8 cellular contexts compared by ENCODE assay signal in genomic region chr22:50627452-50627913, GRCh38. TPM values are rescaled to one million over a fixed set of nuclear protein-coding genes. Genes with fewer than 3 reads are reported as not detected.
DNase-seq lines count a peak whose midpoint lies in the region; ATAC-seq, FAIRE-seq and TF ChIP-seq lines count a peak whose summit lies in the region.

No MANE protein-coding gene starts in this region.

- H2AFZ ChIP-seq in GM23248 = peak overlapping the region; percentile 73
- H2AFZ ChIP-seq in endothelial cell of umbilical vein (ENCODE audit: low read depth, low read length) = peak overlapping the region; percentile 84

- peaks cover 5% of the 10 kb centered on the region for H3K36me3 ChIP-seq in CD8-positive, alpha-beta T cell (ENCODE audit: insufficient read depth, low read length)
- H3K36me3 ChIP-seq in GM23248 (ENCODE audit: low read depth) = no peaks in the 10 kb centered on the region
- no peaks in the 10 kb centered on the region for H3K36me3 ChIP-seq in SK-N-MC (ENCODE audit: insufficient read depth, low read length)
- H3K36me3 ChIP-seq in endothelial cell of umbilical vein (ENCODE audit: control insufficient read depth in 2 of 2, extremely low read depth in 1 of 2, insufficient read depth in 2 of 2, low read length in 2 of 2) = no peaks in the 10 kb centered on the region

- 6 to 14% methylated on average over 23 to 24 of the region's 28 CpGs for WGBS in GM23248 (ENCODE audit: low coverage in 1 of 2, low lambda C conversion rate in 2 of 2, missing lambda C conversion rate in 2 of 2), 2 experiments

- H3K9me3 ChIP-seq in CD8-positive, alpha-beta T cell (ENCODE audit: low read length) = no peaks in the 10 kb centered on the region
- no peaks in the 10 kb centered on the region for H3K9me3 ChIP-seq in GM23248 (ENCODE audit: low read depth)
- no peaks in the 10 kb centered on the region for H3K9me3 ChIP-seq in SK-N-MC (ENCODE audit: low read depth, low read length)
- H3K9me3 ChIP-seq in endothelial cell of umbilical vein (replicated peaks; ENCODE audit: control insufficient read depth, insufficient read depth, low read length) = no peaks in the 10 kb centered on the region

- peaks cover 24% of the 10 kb centered on the region for H3K4me1 Mint-ChIP-seq in CD8-positive, alpha-beta T cell (ENCODE audit: low read depth)
- H3K4me1 Mint-ChIP-seq in natural killer cell treated with Interleukin-12 subunit alpha and Interleukin-12 subunit beta and Interleukin-15 and Interleukin-18, amount 100 ng/mL, for 72 hours (ENCODE audit: low read depth in 2 of 2) = peaks cover 13 to 21% of the 10 kb centered on the region in 2 donors

- peak overlapping the region; percentile 91 for H3K4me3 Mint-ChIP-seq in CD8-positive, alpha-beta T cell
- peak overlapping the region; percentile 85 for H3K4me3 Mint-ChIP-seq in natural killer cell treated with Interleukin-12 subunit alpha and Interleukin-12 subunit beta and Interleukin-15 and Interleukin-18, amount 100 ng/mL, for 72 hours

- peak overlapping the region; percentile 78 for H3K4me3 ChIP-seq in CD8-positive, alpha-beta T cell (ENCODE audit: low read depth, low read length)
- H3K4me3 ChIP-seq in GM23248 (peak overlapping the region; percentile 75), SK-N-MC (peak overlapping the region; percentile 84), endothelial cell of umbilical vein (replicated peaks in 1 of 3; ENCODE audit: insufficient read depth in 1 of 3, low read depth in 1 of 3, low read length in 3 of 3) (peak overlapping the region; percentile 31 to 56 (median 45))

- CTCF ChIA-PET in CD8-positive, alpha-beta T cell (lab: Charles Lee) = interaction anchor here (1.7 kb wide), 1 partner anchor 102 kb away, joined by 7 read pairs; the partner anchor contains the start of gene SCO2
- CTCF ChIA-PET in endothelial cell of umbilical vein (lab: Charles Lee) = interaction anchor here (0.9 to 4.0 kb wide), 14 partner anchors 11 to 102 kb away, joined by 3 to 26 read pairs (median 5); partner anchors contain the start of genes SCO2 and SHANK3

- H3K9ac ChIP-seq in GM23248 (peak overlapping the region; percentile 70), SK-N-MC (ENCODE audit: insufficient read length) (peak overlapping the region; percentile 77), endothelial cell of umbilical vein (replicated peaks; ENCODE audit: extremely low read depth, insufficient read depth, low read length) (peak overlapping the region; percentile 67)

- peak overlapping the region; percentile 61 for H3K27ac ChIP-seq in CD8-positive, alpha-beta T cell (ENCODE audit: low read depth, low read length)
- H3K27ac ChIP-seq in GM23248 = no peak overlapping the region
- H3K27ac ChIP-seq in SK-N-MC = no peak overlapping the region
- no peak overlapping the region for H3K27ac ChIP-seq in endothelial cell of umbilical vein (ENCODE audit: insufficient read depth, low read depth, low read length)

- in situ Hi-C loops in GM23248 (cut with MboI) = no loop called here

- dilution Hi-C loops in endothelial cell of umbilical vein (cut with MboI; ENCODE audit: extremely low pct_ligation_motif_present, low sequenced_read_pairs) = no loop called here

- intact Hi-C loops in CD8-positive, alpha-beta T cell (cut with DNase I, micrococcal nuclease) = loop anchor here in 1 of 2 experiments (5.0 kb wide), 2 partner anchors 45 to 655 kb away; partner anchors contain the start of gene SHANK3
- intact Hi-C loops in endothelial cell of umbilical vein (cut with micrococcal nuclease) = no loop called here

- no peaks in the 10 kb centered on the region for H3K9me1 ChIP-seq in endothelial cell of umbilical vein (replicated peaks; ENCODE audit: control insufficient read depth, extremely low read depth, insufficient read depth, low read length)

- no peaks in the 10 kb centered on the region for H3F3A ChIP-seq in GM23248 (ENCODE audit: insufficient read depth)

- no peak for TF ChIP-seq CTCF in CD8-positive, alpha-beta T cell (IDR thresholded peaks at IDR 0.05)
- TF ChIP-seq CTCF in endothelial cell of umbilical vein (IDR thresholded peaks at IDR 0.05; ENCODE audit: extremely low read depth in 1 of 2, insufficient read depth in 1 of 2, low read depth in 1 of 2, low read length in 2 of 2) = no peak

- no peaks in the 10 kb centered on the region for H3K27me3 ChIP-seq in CD8-positive, alpha-beta T cell (ENCODE audit: insufficient read depth, low read length)
- H3K27me3 ChIP-seq in GM23248 (replicated peaks; ENCODE audit: insufficient read depth) (no peaks in the 10 kb centered on the region), endothelial cell of umbilical vein (ENCODE audit: control insufficient read depth in 2 of 2, insufficient read depth in 2 of 2, low read length in 2 of 2) (no peaks in the 10 kb centered on the region)

- H3K4me1 ChIP-seq in CD8-positive, alpha-beta T cell (ENCODE audit: insufficient read depth, low read length) = peaks cover 29% of the 10 kb centered on the region
- H3K4me1 ChIP-seq in GM23248 (ENCODE audit: insufficient read depth) (no peaks in the 10 kb centered on the region), endothelial cell of umbilical vein (ENCODE audit: control insufficient read depth, extremely low read depth, insufficient read depth, low read length) (peaks cover 10% of the 10 kb centered on the region)

- POLR2A ChIA-PET in CD8-positive, alpha-beta T cell (lab: Charles Lee) = interaction anchor here (1.3 to 2.6 kb wide), 2 partner anchors 79 to 102 kb away, joined by 3 to 11 read pairs; partner anchors contain the start of gene SCO2
- POLR2A ChIA-PET in endothelial cell of umbilical vein (lab: Charles Lee) = interaction anchor here (0.7 to 1.6 kb wide), 6 partner anchors 39 to 80 kb away, joined by 3 to 5 read pairs (median 4); partner anchors contain the start of gene SHANK3

- H3K4me2 ChIP-seq in GM23248 (ENCODE audit: unreplicated experiment) (peak overlapping the region; percentile 80), endothelial cell of umbilical vein (ENCODE audit: insufficient read depth, low read length) (peak overlapping the region; percentile 60)

- no peaks in the 10 kb centered on the region for H3K9me2 ChIP-seq in GM23248 (ENCODE audit: insufficient read depth)

- H3K79me2 ChIP-seq in GM23248 (ENCODE audit: insufficient read depth) = no peaks in the 10 kb centered on the region
- H3K79me2 ChIP-seq in endothelial cell of umbilical vein (ENCODE audit: control insufficient read depth, insufficient read depth, low read length) = no peaks in the 10 kb centered on the region

- peaks cover 17% of the 10 kb centered on the region for H3K36me3 Mint-ChIP-seq in CD8-positive, alpha-beta T cell
- no peaks in the 10 kb centered on the region for H3K36me3 Mint-ChIP-seq in natural killer cell treated with Interleukin-12 subunit alpha and Interleukin-12 subunit beta and Interleukin-15 and Interleukin-18, amount 100 ng/mL, for 72 hours

- ATAC-seq in CD8-positive, alpha-beta T cell = no peak
- ATAC-seq in natural killer cell treated with Interleukin-12 subunit alpha and Interleukin-12 subunit beta and Interleukin-15 and Interleukin-18, amount 100 ng/mL, for 72 hours = no peak

- TSS peak; percentile 46 for BruUV-seq in endothelial cell of umbilical vein (replicated peaks; lab: Mats Ljungman, UMichigan)

- H3K27ac Mint-ChIP-seq in CD8-positive, alpha-beta T cell = peak overlapping the region; percentile 80
- no peak overlapping the region for H3K27ac Mint-ChIP-seq in natural killer cell treated with Interleukin-12 subunit alpha and Interleukin-12 subunit beta and Interleukin-15 and Interleukin-18, amount 100 ng/mL, for 72 hours

- FAIRE-seq in endothelial cell of umbilical vein (lab: Jason Lieb, UNC) = peak; percentile 43

- peak in 1 of 7 experiments; percentile 21 for DNase-seq in CD8-positive, alpha-beta T cell
- DNase-seq in GM23248 (peak; percentile 47), SK-N-MC (ENCODE audit: low read depth, low spot score) (no peak), endothelial cell of umbilical vein (ENCODE audit: low read depth, low spot score) (no peak), iPS-NIHi7 (ENCODE audit: extremely low spot score) (no peak), NCI-H1694 treated with DMSO at 0.1 percent for 48 hours (lab: John Stamatoyannopoulos, UW) (no peak), hypothalamus (lab: John Stamatoyannopoulos, UW) (no peak)
- no peak for DNase-seq in natural killer cell treated with Interleukin-12 subunit alpha and Interleukin-12 subunit beta and Interleukin-15 and Interleukin-18, amount 100 ng/mL, for 72 hours (ENCODE audit: low spot score)

- no peaks in the 10 kb centered on the region for H3K27me3 Mint-ChIP-seq in CD8-positive, alpha-beta T cell (ENCODE audit: low read depth)
- no peaks in the 10 kb centered on the region for H3K27me3 Mint-ChIP-seq in natural killer cell treated with Interleukin-12 subunit alpha and Interleukin-12 subunit beta and Interleukin-15 and Interleukin-18, amount 100 ng/mL, for 72 hours

- H3K9me3 Mint-ChIP-seq in CD8-positive, alpha-beta T cell = no peaks in the 10 kb centered on the region
- no peaks in the 10 kb centered on the region for H3K9me3 Mint-ChIP-seq in natural killer cell treated with Interleukin-12 subunit alpha and Interleukin-12 subunit beta and Interleukin-15 and Interleukin-18, amount 100 ng/mL, for 72 hours

- H4K20me1 ChIP-seq in GM23248 (ENCODE audit: insufficient read depth) = no peaks in the 10 kb centered on the region
- no peaks in the 10 kb centered on the region for H4K20me1 ChIP-seq in endothelial cell of umbilical vein (replicated peaks; ENCODE audit: control insufficient read depth, extremely low read depth, insufficient read depth, low read length)

- TF ChIP-seq POLR2A in endothelial cell of umbilical vein (IDR thresholded peaks at IDR 0.05; ENCODE audit: low read depth, low read length) = no peak

RNA-seq across cellular contexts. Expression of gene ARSA, which starts 0.5 kb away (rescaled TPM):
- 10 to 100 TPM; 37.1 to 43.4 TPM for total RNA-seq in CD8-positive, alpha-beta T cell
- 59.6 and 59.7 TPM in 2 replicates for total RNA-seq in GM23248 (2014; rRNA removed; shearing (Covaris generic))
- polyA plus RNA-seq in GM23248 (2016; fragmentation: Nextera tagmentation; extraction: Ambion mirVana) (31.7 and 32.9 TPM in 2 replicates), endothelial cell of umbilical vein (33.6 and 47.7 TPM in 2 replicates)
- total RNA-seq in endothelial cell of umbilical vein = 19.3 and 22.3 TPM in 2 replicates
- polyA plus RNA-seq in endothelial cell of umbilical vein (2011; cell fraction: cytosol; rRNA removed) = 10.9 and 16.5 TPM in 2 replicates
- 63.1 and 81.2 TPM in 2 replicates for polyA plus RNA-seq in endothelial cell of umbilical vein (2011; cell fraction: nucleus; rRNA removed)
- polyA plus RNA-seq in endothelial cell of umbilical vein (2012) = 17.5 and 28.3 TPM in 2 replicates
- polyA minus RNA-seq in endothelial cell of umbilical vein = 6.4 and 8.9 TPM in 2 replicates
- 3.2 TPM for polyA minus RNA-seq in endothelial cell of umbilical vein (2011; cell fraction: cytosol; rRNA and poly(A)+ RNA removed)
- 7.6 and 14.0 TPM in 2 replicates for polyA minus RNA-seq in endothelial cell of umbilical vein (2011; cell fraction: nucleus; rRNA and poly(A)+ RNA removed)
- total RNA-seq in natural killer cell treated with Interleukin-12 subunit alpha and Interleukin-12 subunit beta and Interleukin-15 and Interleukin-18, amount 100 ng/mL, for 72 hours = 10 to 100 TPM; 35.7 to 38.9 TPM

RNA-seq across cellular contexts. Expression of gene MAPK8IP2, which starts 26.9 kb away (rescaled TPM):
- under 1 TPM; 0.16 to 0.42 TPM for total RNA-seq in CD8-positive, alpha-beta T cell
- total RNA-seq in GM23248 (2014; rRNA removed; shearing (Covaris generic)) = 0.38 TPM in 1 of 2 replicates, not detected in the other
- 0.06 and 0.09 TPM in 2 replicates for polyA plus RNA-seq in GM23248 (2016; fragmentation: Nextera tagmentation; extraction: Ambion mirVana)
- total RNA-seq in endothelial cell of umbilical vein = 0.31 and 0.37 TPM in 2 replicates
- polyA plus RNA-seq in endothelial cell of umbilical vein = 0.18 and 0.21 TPM in 2 replicates
- 0.06 and 0.13 TPM in 2 replicates for polyA plus RNA-seq in endothelial cell of umbilical vein (2011; cell fraction: cytosol; rRNA removed)
- polyA plus RNA-seq in endothelial cell of umbilical vein (2011; cell fraction: nucleus; rRNA removed) = 0.09 and 0.11 TPM in 2 replicates
- 0.15 TPM in 2 replicates for polyA plus RNA-seq in endothelial cell of umbilical vein (2012)
- polyA minus RNA-seq in endothelial cell of umbilical vein = 0.06 TPM in 1 of 2 replicates, not detected in the other
- polyA minus RNA-seq in endothelial cell of umbilical vein (2011; cell fraction: cytosol; rRNA and poly(A)+ RNA removed) = not detected
- polyA minus RNA-seq in endothelial cell of umbilical vein (2011; cell fraction: nucleus; rRNA and poly(A)+ RNA removed) = 0.10 TPM in 1 of 2 replicates, not detected in the other
- total RNA-seq in natural killer cell treated with Interleukin-12 subunit alpha and Interleukin-12 subunit beta and Interleukin-15 and Interleukin-18, amount 100 ng/mL, for 72 hours = under 1 TPM; 0.08 to 0.21 TPM

RNA-seq across cellular contexts. Expression of gene CHKB, which starts 44.8 kb away (rescaled TPM):
- 100 to 1,000 TPM; 112 to 115 TPM for total RNA-seq in CD8-positive, alpha-beta T cell
- total RNA-seq in GM23248 (2014; rRNA removed; shearing (Covaris generic)) = 38.7 and 41.3 TPM in 2 replicates
- polyA plus RNA-seq in GM23248 (2016; fragmentation: Nextera tagmentation; extraction: Ambion mirVana) (30.7 and 41.7 TPM in 2 replicates), endothelial cell of umbilical vein (67.5 and 70.6 TPM in 2 replicates)
- total RNA-seq in endothelial cell of umbilical vein = 57.7 and 62.4 TPM in 2 replicates
- 25.8 and 37.8 TPM in 2 replicates for polyA plus RNA-seq in endothelial cell of umbilical vein (2011; cell fraction: cytosol; rRNA removed)
- 320 and 353 TPM in 2 replicates for polyA plus RNA-seq in endothelial cell of umbilical vein (2011; cell fraction: nucleus; rRNA removed)
- polyA plus RNA-seq in endothelial cell of umbilical vein (2012) = 37.9 and 43.3 TPM in 2 replicates
- 21.1 and 22.4 TPM in 2 replicates for polyA minus RNA-seq in endothelial cell of umbilical vein
- 2.5 TPM for polyA minus RNA-seq in endothelial cell of umbilical vein (2011; cell fraction: cytosol; rRNA and poly(A)+ RNA removed)
- 28.0 and 29.8 TPM in 2 replicates for polyA minus RNA-seq in endothelial cell of umbilical vein (2011; cell fraction: nucleus; rRNA and poly(A)+ RNA removed)
- 100 to 1,000 TPM; 120 to 130 TPM for total RNA-seq in natural killer cell treated with Interleukin-12 subunit alpha and Interleukin-12 subunit beta and Interleukin-15 and Interleukin-18, amount 100 ng/mL, for 72 hours

RNA-seq across cellular contexts. Expression of gene SHANK3, which starts 45.1 kb away (rescaled TPM):
- not detected for total RNA-seq in CD8-positive, alpha-beta T cell
- 0.51 and 0.97 TPM in 2 replicates for total RNA-seq in GM23248 (2014; rRNA removed; shearing (Covaris generic))
- polyA plus RNA-seq in GM23248 (2016; fragmentation: Nextera tagmentation; extraction: Ambion mirVana) (0.08 and 0.10 TPM in 2 replicates), endothelial cell of umbilical vein (26.1 and 29.7 TPM in 2 replicates)
- 137 and 158 TPM in 2 replicates for total RNA-seq in endothelial cell of umbilical vein
- polyA plus RNA-seq in endothelial cell of umbilical vein (2011; cell fraction: cytosol; rRNA removed) = 11.8 and 19.1 TPM in 2 replicates
- polyA plus RNA-seq in endothelial cell of umbilical vein (2011; cell fraction: nucleus; rRNA removed) = 180 and 181 TPM in 2 replicates
- polyA plus RNA-seq in endothelial cell of umbilical vein (2012) = 37.4 and 44.9 TPM in 2 replicates
- 21.8 and 32.5 TPM in 2 replicates for polyA minus RNA-seq in endothelial cell of umbilical vein
- not detected for polyA minus RNA-seq in endothelial cell of umbilical vein (2011; cell fraction: cytosol; rRNA and poly(A)+ RNA removed)
- polyA minus RNA-seq in endothelial cell of umbilical vein (2011; cell fraction: nucleus; rRNA and poly(A)+ RNA removed) = 55.9 and 115 TPM in 2 replicates
- total RNA-seq in natural killer cell treated with Interleukin-12 subunit alpha and Interleukin-12 subunit beta and Interleukin-15 and Interleukin-18, amount 100 ng/mL, for 72 hours = not detected

RNA-seq across cellular contexts. Expression of gene CPT1B, which starts 49.3 kb away (rescaled TPM):
- total RNA-seq in CD8-positive, alpha-beta T cell = 10 to 100 TPM; 42.4 to 46.0 TPM
- 1.6 and 2.9 TPM in 2 replicates for total RNA-seq in GM23248 (2014; rRNA removed; shearing (Covaris generic))
- polyA plus RNA-seq in GM23248 (2016; fragmentation: Nextera tagmentation; extraction: Ambion mirVana) (1.0 and 1.3 TPM in 2 replicates), endothelial cell of umbilical vein (7.0 and 7.1 TPM in 2 replicates)
- 3.6 and 7.1 TPM in 2 replicates for total RNA-seq in endothelial cell of umbilical vein
- 0.93 and 1.9 TPM in 2 replicates for polyA plus RNA-seq in endothelial cell of umbilical vein (2011; cell fraction: cytosol; rRNA removed)
- 45.1 and 59.0 TPM in 2 replicates for polyA plus RNA-seq in endothelial cell of umbilical vein (2011; cell fraction: nucleus; rRNA removed)
- 5.2 and 7.4 TPM in 2 replicates for polyA plus RNA-seq in endothelial cell of umbilical vein (2012)
- polyA minus RNA-seq in endothelial cell of umbilical vein = 5.2 and 5.3 TPM in 2 replicates
- 2.4 TPM for polyA minus RNA-seq in endothelial cell of umbilical vein (2011; cell fraction: cytosol; rRNA and poly(A)+ RNA removed)
- polyA minus RNA-seq in endothelial cell of umbilical vein (2011; cell fraction: nucleus; rRNA and poly(A)+ RNA removed) = 6.6 and 7.4 TPM in 2 replicates
- 100 to 1,000 TPM in 1 of 2 donors, 10 to 100 TPM in 1; 40.3 to 102 TPM for total RNA-seq in natural killer cell treated with Interleukin-12 subunit alpha and Interleukin-12 subunit beta and Interleukin-15 and Interleukin-18, amount 100 ng/mL, for 72 hours
